8 cellular contexts compared by ENCODE assay signal in genomic region chr1:224432141-224432540, GRCh38. TPM values are rescaled to one million over a fixed set of nuclear protein-coding genes. Genes with fewer than 3 reads are reported as not detected.
DNase-seq lines count a peak whose midpoint lies in the region; ATAC-seq and TF ChIP-seq lines count a peak whose summit lies in the region.

No MANE protein-coding gene starts in this region.

- H3K9ac ChIP-seq in HUES6 (ENCODE audit: low read length): peak overlapping the region; percentile 78
- H3K9ac ChIP-seq in mammary epithelial cell (ENCODE audit: insufficient read depth, low read length): peak overlapping the region; percentile 70

- H3K27me3 ChIP-seq in AG04450 (ENCODE audit: control insufficient read depth, insufficient read depth, low read length) (no peaks in the 10 kb centered on the region), HUES6 (ENCODE audit: control insufficient read depth, insufficient read depth, low read length) (no peaks in the 10 kb centered on the region), mammary epithelial cell (ENCODE audit: insufficient read depth, low read length) (no peaks in the 10 kb centered on the region), mononuclear cell (ENCODE audit: insufficient read depth, low read length) (no peaks in the 10 kb centered on the region)

- 6% methylated on average over 2 of the region's 2 CpGs for WGBS in mammary epithelial cell (ENCODE audit: low coverage, missing lambda C conversion rate)

- no peak for DNase-seq in AG04450 (ENCODE audit: low read depth, low spot score)
- no peak for DNase-seq in mammary epithelial cell
- no peak for DNase-seq in AG20443 (ENCODE audit: low spot score)

- H4K20me1 ChIP-seq in mammary epithelial cell (ENCODE audit: insufficient read depth, low read length): peaks cover 3% of the 10 kb centered on the region

- H3K4me3 ChIP-seq in AG04450 (ENCODE audit: low read depth, low read length) (peak overlapping the region; percentile 87), HUES6 (ENCODE audit: low read depth, low read length) (peak overlapping the region; percentile 87), mammary epithelial cell (replicated peaks in 1 of 3; ENCODE audit: insufficient read depth in 1 of 3, low read depth in 2 of 3, low read length in 3 of 3) (peak overlapping the region; percentile 62 to 91 (median 71)), mononuclear cell (ENCODE audit: low read length) (peak overlapping the region; percentile 61)

- ATAC-seq in HG03108 (IDR thresholded peaks at IDR 0.05; ENCODE audit: unreplicated experiment) (no peak), GM19397 (IDR thresholded peaks at IDR 0.05; ENCODE audit: unreplicated experiment) (no peak), HG03565 (IDR thresholded peaks at IDR 0.05; ENCODE audit: unreplicated experiment) (no peak)

- POLR2A ChIA-PET in AG04450 (lab: Yijun Ruan, JAX): interaction anchor here (1.0 to 1.4 kb wide), 3 partner anchors 10 to 463 kb away, joined by 3 read pairs; no protein-coding TSS in a partner anchor

- H3K79me2 ChIP-seq in mammary epithelial cell (ENCODE audit: insufficient read depth, low read length): peaks cover 79% of the 10 kb centered on the region

- TSS peak; percentile 22 for BruUV-seq in mammary epithelial cell (replicated peaks; lab: Mats Ljungman, UMichigan)

- in situ Hi-C loops in mammary epithelial cell (cut with MboI; ENCODE audit: low sequenced_read_pairs in 2 of 2): no loop called here

- TF ChIP-seq CTCF in AG04450 (IDR thresholded peaks at IDR 0.05; ENCODE audit: low read depth, low read length) (no peak), mammary epithelial cell (conservative IDR thresholded peaks at IDR 0.05 in 1 of 2, IDR thresholded peaks at IDR 0.05 in 1 of 2; ENCODE audit: extremely low read depth in 1 of 2, insufficient read depth in 1 of 2, low read depth in 1 of 2, low read length in 2 of 2) (no peak)

- H3K4me1 ChIP-seq in HUES6 (ENCODE audit: control insufficient read depth, insufficient read depth, low read length) (peaks cover 31% of the 10 kb centered on the region), mammary epithelial cell (ENCODE audit: insufficient read depth, low read length) (peaks cover 47% of the 10 kb centered on the region), mononuclear cell (ENCODE audit: insufficient read depth, low read length) (peaks cover 43% of the 10 kb centered on the region)

- H3K27ac ChIP-seq in AG04450 (ENCODE audit: low read depth, low read length) (no peak overlapping the region), HUES6 (ENCODE audit: low read depth, low read length) (no peak overlapping the region), mammary epithelial cell (ENCODE audit: insufficient read depth, low read depth, low read length) (no peak overlapping the region)

- H2AFZ ChIP-seq in mammary epithelial cell (ENCODE audit: low read depth, low read length): no peak overlapping the region

- H3K9me3 ChIP-seq in AG04450 (ENCODE audit: control insufficient read depth, insufficient read depth, low read length) (no peaks in the 10 kb centered on the region; the same call in 1 of the 2 replicates), HUES6 (ENCODE audit: control insufficient read depth, insufficient read depth, low read depth, low read length) (no peaks in the 10 kb centered on the region), mammary epithelial cell (replicated peaks; ENCODE audit: insufficient read depth, low read length) (no peaks in the 10 kb centered on the region), mononuclear cell (ENCODE audit: low read depth, low read length) (no peaks in the 10 kb centered on the region)

- dilution Hi-C loops in mammary epithelial cell (cut with HindIII; ENCODE audit: low sequenced_read_pairs): no loop called here

- H3K36me3 ChIP-seq in HUES6 (ENCODE audit: control insufficient read depth, insufficient read depth, low read length) (peaks cover 50% of the 10 kb centered on the region), mammary epithelial cell (ENCODE audit: insufficient read depth, low read length) (peaks cover 3% of the 10 kb centered on the region)

- intact Hi-C loops in mammary epithelial cell (cut with micrococcal nuclease): no loop called here

- CTCF ChIA-PET in AG04450 (lab: Charles Lee): interaction anchor here (1.2 to 2.2 kb wide), 4 partner anchors 10 to 463 kb away, joined by 3 to 14 read pairs (median 6); no protein-coding TSS in a partner anchor
- CTCF ChIA-PET in mammary epithelial cell (lab: Charles Lee; ENCODE audit: low non-redundant PET): no interaction called here

- peak overlapping the region; percentile 80 for H3K4me2 ChIP-seq in mammary epithelial cell (ENCODE audit: insufficient read depth, low read depth, low read length)

RNA-seq across cellular contexts. Expression of gene WDR26, which starts 2.5 kb away (rescaled TPM):
- polyA plus RNA-seq in AG04450 (2011; rRNA removed) (58.7 and 70.6 TPM in 2 replicates), mammary epithelial cell (24.1 TPM)
- polyA minus RNA-seq in AG04450 (2011; rRNA and poly(A)+ RNA removed): 97.2 and 120 TPM in 2 replicates
- total RNA-seq in mammary epithelial cell (10 to 100 TPM; 56.5 to 74.5 TPM), mononuclear cell (170 TPM)
- 93.5 TPM for polyA minus RNA-seq in mammary epithelial cell
